Comparison of ENCODE assay signal across 1 cellular context in genomic region chr14:100362311-100362927, GRCh38.
TF ChIP-seq lines count a peak whose summit lies in the region.

No MANE protein-coding gene starts in this region.

TF ChIP-seq in HepG2, 621 proteins besides CTCF, POLR2A, EP300 and RAD21:
- TF ChIP-seq NKX3-1 (CRISPR knock-in tag; IDR thresholded peaks at IDR 0.05) (no peak), SRSF9 (IDR thresholded peaks at IDR 0.05; ENCODE audit: borderline replicate concordance, insufficient read depth, low read depth, low read length, poor library complexity, severe bottlenecking) (no peak), ZFP41 (CRISPR knock-in tag; IDR thresholded peaks at IDR 0.05; ENCODE audit: borderline replicate concordance) (no peak), ZNF12 (CRISPR knock-in tag; IDR thresholded peaks at IDR 0.05) (no peak), MATR3 (CRISPR knock-in tag; IDR thresholded peaks at IDR 0.05) (no peak), SYNCRIP (IDR thresholded peaks at IDR 0.05; ENCODE audit: insufficient read depth, low read depth, low read length) (no peak), ATF7 (IDR thresholded peaks at IDR 0.05) (0 out of 2 replicates have a peak, but pooled peaks have one; percentile 16), ATF7 (CRISPR knock-in tag; IDR thresholded peaks at IDR 0.05) (no peak), ZBTB20 (CRISPR knock-in tag; IDR thresholded peaks at IDR 0.05; ENCODE audit: borderline replicate concordance, low read depth) (no peak)
